ENCODE assay signal across 9 cellular contexts in genomic region chr19:4014541-4015491, GRCh38. TPM values are rescaled to one million over a fixed set of nuclear protein-coding genes. Genes with fewer than 3 reads are reported as not detected.
DNase-seq lines count a peak whose midpoint lies in the region; ATAC-seq and TF ChIP-seq lines count a peak whose summit lies in the region.
"Had no signal": no experiment of that assay in that cellular context is flagged by ENCODE, and none has a peak within 500 bp of the region (broad histone marks: within the 10 kb centered on the region; RNA-seq: fewer than 3 reads in every experiment).

No MANE protein-coding gene starts in this region.

- H3K9me3 ChIP-seq in Panc1 (ENCODE audit: control insufficient read depth, insufficient read depth, low read depth, low read length) = no peaks in the 10 kb centered on the region

- no peaks in the 10 kb centered on the region for H3K4me1 ChIP-seq in Panc1 (ENCODE audit: control insufficient read depth, insufficient read depth, low read length)

- peaks cover 7% of the 10 kb centered on the region for H3K36me3 Mint-ChIP-seq in activated naive CD4-positive, alpha-beta T cell treated with anti-CD3 and anti-CD28 coated beads, Interleukin-2, amount 10 ng/mL, durations not matched to agents 7 days and 5 days
- peaks cover 31% of the 10 kb centered on the region for H3K36me3 Mint-ChIP-seq in stimulated activated effector memory CD8-positive, alpha-beta T cell treated with anti-CD3 and anti-CD28 coated beads, Interleukin-12 subunit alpha, Interleukin-12 subunit beta, amount 100 ng/mL, for 72 hours

- no peak overlapping the region for H3K4me3 Mint-ChIP-seq in activated naive CD4-positive, alpha-beta T cell treated with anti-CD3 and anti-CD28 coated beads, Interleukin-2, amount 10 ng/mL, durations not matched to agents 7 days and 5 days
- no peak overlapping the region for H3K4me3 Mint-ChIP-seq in stimulated activated effector memory CD8-positive, alpha-beta T cell treated with anti-CD3 and anti-CD28 coated beads, Interleukin-12 subunit alpha, Interleukin-12 subunit beta, amount 100 ng/mL, for 72 hours

- peak overlapping the region; percentile 42 for H3K27ac Mint-ChIP-seq in activated naive CD4-positive, alpha-beta T cell treated with anti-CD3 and anti-CD28 coated beads, Interleukin-2, amount 10 ng/mL, durations not matched to agents 7 days and 5 days
- H3K27ac Mint-ChIP-seq in stimulated activated effector memory CD8-positive, alpha-beta T cell treated with anti-CD3 and anti-CD28 coated beads, Interleukin-12 subunit alpha, Interleukin-12 subunit beta, amount 100 ng/mL, for 72 hours = peak overlapping the region; percentile 40

- H3K9me3 Mint-ChIP-seq in activated naive CD4-positive, alpha-beta T cell treated with anti-CD3 and anti-CD28 coated beads, Interleukin-2, amount 10 ng/mL, durations not matched to agents 7 days and 5 days = no peaks in the 10 kb centered on the region
- no peaks in the 10 kb centered on the region for H3K9me3 Mint-ChIP-seq in stimulated activated effector memory CD8-positive, alpha-beta T cell treated with anti-CD3 and anti-CD28 coated beads, Interleukin-12 subunit alpha, Interleukin-12 subunit beta, amount 100 ng/mL, for 72 hours

- in situ Hi-C loops in Panc1 (cut with HindIII; ENCODE audit: low pct_unique_long_range_greater_than_20kb, low sequenced_read_pairs) = no loop called here

- TF ChIP-seq CTCF in Panc1 (IDR thresholded peaks at IDR 0.05) = no peak

- H3K4me3 ChIP-seq in Panc1 (ENCODE audit: low read depth in 2 of 2, low read length in 2 of 2) = no peak overlapping the region

- CTCF ChIA-PET in Panc1 (lab: Charles Lee) = no interaction called here
- CTCF ChIA-PET in activated naive CD4-positive, alpha-beta T cell treated with anti-CD3 and anti-CD28 coated beads, Interleukin-2, amount 10 ng/mL, durations not matched to agents 7 days and 5 days (lab: Charles Lee) = no interaction called here

- DNase-seq in Panc1 (ENCODE audit: low read depth, low spot score) = no peak
- DNase-seq in activated naive CD4-positive, alpha-beta T cell treated with anti-CD3 and anti-CD28 coated beads, Interleukin-2, amount 10 ng/mL, durations not matched to agents 7 days and 5 days = peak; percentile 67
- DNase-seq in kidney tubule cell (ENCODE audit: low spot score) = peak; percentile 56
- DNase-seq in stimulated activated effector memory CD8-positive, alpha-beta T cell treated with anti-CD3 and anti-CD28 coated beads, Interleukin-12 subunit alpha, Interleukin-12 subunit beta, amount 100 ng/mL, for 72 hours (ENCODE audit: low spot score in 2 of 2) = peak in 1 of 2 donors; percentile 63
- DNase-seq in NCI-H1694 (lab: John Stamatoyannopoulos, UW) = no peak
- DNase-seq: T1000 had no signal

- intact Hi-C loops in Panc1 (cut with micrococcal nuclease; ENCODE audit: unreplicated experiment) = no loop called here

- no peak overlapping the region for H3K27ac ChIP-seq in Panc1 (ENCODE audit: low read length)

- no peaks in the 10 kb centered on the region for H3K27me3 Mint-ChIP-seq in activated naive CD4-positive, alpha-beta T cell treated with anti-CD3 and anti-CD28 coated beads, Interleukin-2, amount 10 ng/mL, durations not matched to agents 7 days and 5 days

- peaks cover 14% of the 10 kb centered on the region for H3K4me1 Mint-ChIP-seq in activated naive CD4-positive, alpha-beta T cell treated with anti-CD3 and anti-CD28 coated beads, Interleukin-2, amount 10 ng/mL, durations not matched to agents 7 days and 5 days
- H3K4me1 Mint-ChIP-seq in stimulated activated effector memory CD8-positive, alpha-beta T cell treated with anti-CD3 and anti-CD28 coated beads, Interleukin-12 subunit alpha, Interleukin-12 subunit beta, amount 100 ng/mL, for 72 hours = peaks cover 26% of the 10 kb centered on the region

- BruUV-seq in Panc1 (replicated peaks; lab: Mats Ljungman, UMichigan) = no TSS peak

- no peaks in the 10 kb centered on the region for H3K36me3 ChIP-seq in Panc1 (ENCODE audit: control insufficient read depth, insufficient read depth, low read length)

- ATAC-seq in Panc1 (peak; percentile 50; the same call in 1 of the 2 replicates), GM21576 (IDR thresholded peaks at IDR 0.05; ENCODE audit: unreplicated experiment) (no peak), HG02973 (IDR thresholded peaks at IDR 0.05; ENCODE audit: unreplicated experiment) (no peak), GM21367 (IDR thresholded peaks at IDR 0.05; ENCODE audit: unreplicated experiment) (no peak)
- peak; percentile 20 for ATAC-seq in stimulated activated effector memory CD8-positive, alpha-beta T cell treated with anti-CD3 and anti-CD28 coated beads, Interleukin-12 subunit alpha, Interleukin-12 subunit beta, amount 100 ng/mL, for 72 hours

- POLR2A ChIA-PET in Panc1 (lab: Charles Lee) = no interaction called here

- no peaks in the 10 kb centered on the region for H3K27me3 ChIP-seq in Panc1 (ENCODE audit: control insufficient read depth, insufficient read depth, low read length)

RNA-seq across cellular contexts. Expression of gene PIAS4, which starts 7.3 kb away (rescaled TPM):
- total RNA-seq in Panc1 (2021; ENCODE audit: unreplicated experiment) = 36.7 TPM
- polyA plus RNA-seq in Panc1 (2012; ENCODE audit: insufficient read length) = 31.6 TPM

RNA-seq across cellular contexts. Expression of gene EEF2, which starts 29.6 kb away (rescaled TPM):
- 1,391 TPM for total RNA-seq in Panc1 (2021; ENCODE audit: unreplicated experiment)
- 1,601 TPM for polyA plus RNA-seq in Panc1 (2012; ENCODE audit: insufficient read length)

RNA-seq across cellular contexts. Expression of gene DAPK3, which starts 43.9 kb away (rescaled TPM):
- 66.6 TPM for total RNA-seq in Panc1 (2021; ENCODE audit: unreplicated experiment)
- polyA plus RNA-seq in Panc1 (2012; ENCODE audit: insufficient read length) = 79.9 TPM

RNA-seq across cellular contexts. Expression of gene ZBTB7A, which starts 51.9 kb away (rescaled TPM):
- total RNA-seq in Panc1 (2021; ENCODE audit: unreplicated experiment) = 48.0 TPM
- 42.8 TPM for polyA plus RNA-seq in Panc1 (2012; ENCODE audit: insufficient read length)

Comparison
In these comparisons a context has a peak if more than half of its experiments do, and no peak if none do; other contexts are left out.
1. ATAC-seq: peak in Panc1 (single experiment) and stimulated activated effector memory CD8-positive, alpha-beta T cell treated with anti-CD3 and anti-CD28 coated beads, Interleukin-12 subunit alpha, Interleukin-12 subunit beta, amount 100 ng/mL, for 72 hours (single experiment); none in GM21576 (single experiment), HG02973 (single experiment) and GM21367 (single experiment).
2. DNase-seq: peak in activated naive CD4-positive, alpha-beta T cell treated with anti-CD3 and anti-CD28 coated beads, Interleukin-2, amount 10 ng/mL, durations not matched to agents 7 days and 5 days (single experiment) and kidney tubule cell (single experiment); none in Panc1 (single experiment) and NCI-H1694 (single experiment).